9 cellular contexts compared by ENCODE assay signal in the genomic region with DNA sequence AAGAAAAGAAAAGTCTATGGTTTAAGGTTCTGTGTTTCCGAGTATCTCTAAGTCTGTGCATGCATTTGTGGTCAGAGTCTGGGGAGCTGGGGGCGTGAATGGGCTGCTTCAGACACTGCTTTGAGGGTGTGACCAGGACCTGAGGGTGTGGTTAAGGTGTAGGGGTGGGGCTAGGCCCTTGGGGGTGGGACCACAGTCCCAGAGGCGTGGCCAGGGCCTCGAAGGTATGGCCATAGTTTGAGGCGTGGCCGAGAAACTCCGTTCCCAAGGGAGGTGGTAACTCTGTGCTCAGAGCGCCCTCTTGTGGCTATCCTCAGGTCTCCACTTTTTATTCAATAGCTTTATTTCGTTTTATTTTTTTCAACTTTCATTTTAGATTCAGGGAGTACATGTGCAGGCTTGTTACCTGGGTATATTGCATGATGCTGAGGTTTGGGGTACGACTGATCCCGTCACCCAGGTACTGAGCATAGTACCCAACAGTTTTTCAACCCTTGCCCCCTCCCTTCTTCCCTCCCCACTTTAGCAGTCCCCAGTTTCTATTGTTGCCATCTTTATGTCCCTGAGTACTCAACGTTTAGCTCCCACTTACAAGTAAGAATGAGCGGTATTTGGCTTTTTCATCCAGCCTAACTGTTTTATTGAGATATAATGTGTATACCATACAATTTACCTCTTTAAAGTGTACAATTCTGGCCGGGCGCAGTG. TPM values are rescaled to one million over a fixed set of nuclear protein-coding genes. Genes with fewer than 3 reads are reported as not detected.
DNase-seq lines count a peak whose midpoint lies in the region; ATAC-seq and TF ChIP-seq lines count a peak whose summit lies in the region.
"Had no signal": no experiment of that assay in that cellular context is flagged by ENCODE, and none has a peak within 500 bp of the region (broad histone marks: within the 10 kb centered on the region; RNA-seq: fewer than 3 reads in every experiment).

No MANE protein-coding gene starts in this region.

- peaks cover 0 to 3% (median 0%) of the 10 kb centered on the region in 5 donors for H3K27me3 Mint-ChIP-seq in naive thymus-derived CD4-positive, alpha-beta T cell
- H3K27me3 Mint-ChIP-seq in stimulated activated memory B cell treated with anti-CD40 and anti-IgM and Interleukin-4, amounts not matched to agents 10 μg/mL and 1 μg/mL and 100 μg/mL, for 72 hours = no peaks in the 10 kb centered on the region

- CTCF ChIA-PET in naive thymus-derived CD4-positive, alpha-beta T cell (lab: Charles Lee) = interaction anchor here (0.6 to 9.7 kb wide), 19 partner anchors 8 to 184 kb away, joined by 3 to 295 read pairs (median 4); partner anchors contain the start of gene NECTIN2

- H3K27me3 ChIP-seq in naive thymus-derived CD4-positive, alpha-beta T cell (ENCODE audit: control insufficient read depth in 2 of 2, insufficient read depth in 2 of 2, low read length in 2 of 2) = no peaks in the 10 kb centered on the region

- POLR2A ChIA-PET in naive thymus-derived CD4-positive, alpha-beta T cell (lab: Charles Lee) = interaction anchor here (0.5 to 2.9 kb wide), 10 partner anchors 10 to 1374 kb away, joined by 3 to 23 read pairs (median 4); no protein-coding TSS in a partner anchor

- peaks cover 0 to 37% (median 24%) of the 10 kb centered on the region in 7 donors for H3K4me1 Mint-ChIP-seq in naive thymus-derived CD4-positive, alpha-beta T cell
- peaks cover 31% of the 10 kb centered on the region for H3K4me1 Mint-ChIP-seq in stimulated activated memory B cell treated with anti-CD40 and anti-IgM and Interleukin-4, amounts not matched to agents 10 μg/mL and 1 μg/mL and 100 μg/mL, for 72 hours

- H3K27ac ChIP-seq in naive thymus-derived CD4-positive, alpha-beta T cell (ENCODE audit: low read depth, low read length) = no peak overlapping the region

- peaks cover 0 to 2% (median 0%) of the 10 kb centered on the region in 11 donors for H3K9me3 Mint-ChIP-seq in naive thymus-derived CD4-positive, alpha-beta T cell
- H3K9me3 Mint-ChIP-seq in stimulated activated memory B cell treated with anti-CD40 and anti-IgM and Interleukin-4, amounts not matched to agents 10 μg/mL and 1 μg/mL and 100 μg/mL, for 72 hours = peaks cover 6% of the 10 kb centered on the region

- peaks cover 0 to 8% (median 0%) of the 10 kb centered on the region in 5 donors for H3K36me3 Mint-ChIP-seq in naive thymus-derived CD4-positive, alpha-beta T cell
- no peaks in the 10 kb centered on the region for H3K36me3 Mint-ChIP-seq in stimulated activated memory B cell treated with anti-CD40 and anti-IgM and Interleukin-4, amounts not matched to agents 10 μg/mL and 1 μg/mL and 100 μg/mL, for 72 hours

- no peaks in the 10 kb centered on the region for H3K36me3 ChIP-seq in naive thymus-derived CD4-positive, alpha-beta T cell (ENCODE audit: control insufficient read depth in 2 of 3, insufficient read depth in 3 of 3, low read length in 3 of 3)

- peak; percentile 97 for ATAC-seq in GM21737 (IDR thresholded peaks at IDR 0.05; ENCODE audit: unreplicated experiment)
- ATAC-seq in naive thymus-derived CD4-positive, alpha-beta T cell = peak; percentile 100
- ATAC-seq in stimulated activated memory B cell treated with anti-CD40 and anti-IgM and Interleukin-4, amounts not matched to agents 10 μg/mL and 1 μg/mL and 100 μg/mL, for 72 hours = peak; percentile 100

- DNase-seq in DMS53 treated with DMSO at 0.1 percent for 48 hours (lab: John Stamatoyannopoulos, UW; ENCODE audit: unreplicated experiment) (peak; percentile 83), KG1 (lab: John Stamatoyannopoulos, UW) (peak; percentile 96), OCI-M2 (lab: John Stamatoyannopoulos, UW; ENCODE audit: unreplicated experiment) (peak; percentile 93), activated T-cell treated with anti-CD3 and anti-CD28 coated beads for 4 hours (peak; percentile 98), erythroblast (lab: John Stamatoyannopoulos, UW) (peak; percentile 86 to 91)
- DNase-seq in naive thymus-derived CD4-positive, alpha-beta T cell = peak; percentile 88 to 96 (median 94)

- peak overlapping the region; percentile 45 to 83 (median 72) for H3K4me3 Mint-ChIP-seq in naive thymus-derived CD4-positive, alpha-beta T cell
- H3K4me3 Mint-ChIP-seq in stimulated activated memory B cell treated with anti-CD40 and anti-IgM and Interleukin-4, amounts not matched to agents 10 μg/mL and 1 μg/mL and 100 μg/mL, for 72 hours = peak overlapping the region; percentile 48

- TF ChIP-seq POLR2A in erythroblast (IDR thresholded peaks at IDR 0.05; ENCODE audit: low read length) = no peak

- peaks cover 5 to 9% of the 10 kb centered on the region in 2 donors for H3K4me1 ChIP-seq in naive thymus-derived CD4-positive, alpha-beta T cell (ENCODE audit: control insufficient read depth in 2 of 2, insufficient read depth in 2 of 2, low read length in 2 of 2)

- intact Hi-C loops in naive thymus-derived CD4-positive, alpha-beta T cell (cut with micrococcal nuclease) = loop anchor here (1.0 kb wide), 9 partner anchors 17 to 1102 kb away; partner anchors contain the start of gene BCL3 (in 1 of the 2)

- H3K4me3 ChIP-seq in naive thymus-derived CD4-positive, alpha-beta T cell (ENCODE audit: low read length) = no peak overlapping the region

- no peaks in the 10 kb centered on the region for H3K9me3 ChIP-seq in naive thymus-derived CD4-positive, alpha-beta T cell (ENCODE audit: control insufficient read depth in 2 of 3, low read length in 3 of 3)

- H3K27ac Mint-ChIP-seq in naive thymus-derived CD4-positive, alpha-beta T cell = peak overlapping the region; percentile 69 to 95 (median 86)
- H3K27ac Mint-ChIP-seq in stimulated activated memory B cell treated with anti-CD40 and anti-IgM and Interleukin-4, amounts not matched to agents 10 μg/mL and 1 μg/mL and 100 μg/mL, for 72 hours = peak overlapping the region; percentile 58

RNA-seq across cellular contexts. Expression of gene CBLC, which starts 7.0 kb away (rescaled TPM):
- total RNA-seq in naive thymus-derived CD4-positive, alpha-beta T cell = not detected
- polyA plus RNA-seq in naive thymus-derived CD4-positive, alpha-beta T cell = not detected
- total RNA-seq: temporal lobe had no signal

RNA-seq across cellular contexts. Expression of gene BCL3, which starts 22.2 kb away (rescaled TPM):
- 100 to 1,000 TPM in 1 of 5 experiments, 10 to 100 TPM in 4; 10.2 to 107 (median 94.2) TPM for total RNA-seq in naive thymus-derived CD4-positive, alpha-beta T cell
- polyA plus RNA-seq in naive thymus-derived CD4-positive, alpha-beta T cell = 1 to 10 TPM; 3.3 to 8.9 TPM

RNA-seq across cellular contexts. Expression of gene BCAM, which starts 38.2 kb away (rescaled TPM):
- total RNA-seq in naive thymus-derived CD4-positive, alpha-beta T cell = under 1 TPM in 1 of 5 experiments, not detected in 4; 0.42 TPM
- polyA plus RNA-seq in naive thymus-derived CD4-positive, alpha-beta T cell = not detected
